ENCODE assay signal across 8 cellular contexts in genomic region chr9:35790385-35791291, GRCh38. TPM values are rescaled to one million over a fixed set of nuclear protein-coding genes. Genes with fewer than 3 reads are reported as not detected.
DNase-seq lines count a peak whose midpoint lies in the region; ATAC-seq and TF ChIP-seq lines count a peak whose summit lies in the region.

No MANE protein-coding gene starts in this region.

- H3K27ac ChIP-seq in Peyer's patch: peak overlapping the region in 2 of 4 donors; percentile 70 to 76

- H3K27me3 Mint-ChIP-seq in neural crest cell (ENCODE audit: low read depth): no peaks in the 10 kb centered on the region

- peaks cover 27% of the 10 kb centered on the region for H3K4me1 Mint-ChIP-seq in neural crest cell

- H3K4me3 ChIP-seq in Peyer's patch (peak overlapping the region; percentile 20 to 55 (median 38)), fibroblast of villous mesenchyme (ENCODE audit: low read depth, low read length) (peak overlapping the region; percentile 39)

- peaks cover 0 to 27% (median 0%) of the 10 kb centered on the region in 4 donors for H3K4me1 ChIP-seq in Peyer's patch

- TF ChIP-seq CTCF in Peyer's patch (IDR thresholded peaks at IDR 0.05): peak; percentile 78 to 94 (median 87)
- TF ChIP-seq CTCF in fibroblast of villous mesenchyme (IDR thresholded peaks at IDR 0.05; ENCODE audit: insufficient read depth, low read depth, low read length): peak; percentile 85
- peak; percentile 91 for TF ChIP-seq CTCF in neural crest cell (conservative IDR thresholded peaks at IDR 0.05)

- no peaks in the 10 kb centered on the region for H3K36me3 Mint-ChIP-seq in neural crest cell (ENCODE audit: low read depth)

- no peaks in the 10 kb centered on the region for H3K9me3 Mint-ChIP-seq in neural crest cell

- no peak for ATAC-seq in GM21360 (IDR thresholded peaks at IDR 0.05; ENCODE audit: unreplicated experiment)

- peak overlapping the region; percentile 53 for H3K27ac Mint-ChIP-seq in neural crest cell (ENCODE audit: unreplicated experiment)

- no peaks in the 10 kb centered on the region for H3K9me3 ChIP-seq in Peyer's patch

- peak; percentile 88 for DNase-seq in EH (ENCODE audit: low read depth)
- DNase-seq in KBM-7: peak; percentile 75
- DNase-seq in Peyer's patch: peak; percentile 54 to 83 (median 60)
- DNase-seq in activated T-helper 9 cell treated with anti-CD3 and anti-CD28 coated beads, Interleukin-2, amount 50 U/mL, for 16 hours (ENCODE audit: low read depth): peak; percentile 26
- DNase-seq in fibroblast of villous mesenchyme (ENCODE audit: low read depth): peak; percentile 90
- peak; percentile 70 for DNase-seq in neural crest cell (ENCODE audit: low read depth, low spot score)
- DNase-seq in superior temporal gyrus (ENCODE audit: extremely low spot score): peak; percentile 90

- in situ Hi-C loops in KBM-7 (cut with MboI; ENCODE audit: low pct_unique_long_range_greater_than_20kb, low sequenced_read_pairs): no loop called here

- H3K4me3 Mint-ChIP-seq in neural crest cell: peak overlapping the region; percentile 90

- H3K27me3 ChIP-seq in Peyer's patch: no peaks in the 10 kb centered on the region

- TF ChIP-seq POLR2A in Peyer's patch (IDR thresholded peaks at IDR 0.05): no peak

- no peaks in the 10 kb centered on the region for H3K36me3 ChIP-seq in Peyer's patch

RNA-seq across cellular contexts. Expression of gene NPR2, which starts 0.8 kb away (rescaled TPM):
- total RNA-seq in Peyer's patch (10 to 100 TPM in 3 of 4 donors, 1 to 10 TPM in 1; 6.7 to 29.5 (median 21.6) TPM), fibroblast of villous mesenchyme (16.4 and 19.9 TPM in 2 replicates), neural crest cell (26.9 and 27.6 TPM in 2 replicates)

RNA-seq across cellular contexts. Expression of gene SPAG8, which starts 21.4 kb away (rescaled TPM):
- total RNA-seq in Peyer's patch (under 1 TPM in 1 of 4 donors, not detected in 3; 0.94 TPM), fibroblast of villous mesenchyme (0.32 and 0.86 TPM in 2 replicates), neural crest cell (1.4 TPM in 2 replicates)

RNA-seq across cellular contexts. Expression of gene HINT2, which starts 24.2 kb away (rescaled TPM):
- 10 to 100 TPM; 19.8 to 40.3 (median 28.7) TPM for total RNA-seq in Peyer's patch
- total RNA-seq in fibroblast of villous mesenchyme: 13.8 and 27.4 TPM in 2 replicates
- total RNA-seq in neural crest cell: 54.1 and 60.1 TPM in 2 replicates

RNA-seq across cellular contexts. Expression of gene MSMP, which starts 36.6 kb away (rescaled TPM):
- total RNA-seq in Peyer's patch (not detected), fibroblast of villous mesenchyme (not detected in 2 replicates), neural crest cell (not detected in 2 replicates)

RNA-seq across cellular contexts. Expression of gene FAM221B, which starts 37.9 kb away (rescaled TPM):
- total RNA-seq in Peyer's patch: not detected
- not detected in 2 replicates for total RNA-seq in fibroblast of villous mesenchyme
- 0.19 and 0.43 TPM in 2 replicates for total RNA-seq in neural crest cell

Comparison
In these comparisons a context has a peak if more than half of its experiments do, and no peak if none do; other contexts are left out.
1. DNase-seq: peak in every context shown above with its lines; median percentile 90 in fibroblast of villous mesenchyme; 90 in superior temporal gyrus; 88 in EH; 75 in KBM-7; 70 in neural crest cell; 60 in Peyer's patch; 26 in activated T-helper 9 cell treated with anti-CD3 and anti-CD28 coated beads, Interleukin-2, amount 50 U/mL, for 16 hours.